ENCODE assay signal across 15 cellular contexts in the genomic region with DNA sequence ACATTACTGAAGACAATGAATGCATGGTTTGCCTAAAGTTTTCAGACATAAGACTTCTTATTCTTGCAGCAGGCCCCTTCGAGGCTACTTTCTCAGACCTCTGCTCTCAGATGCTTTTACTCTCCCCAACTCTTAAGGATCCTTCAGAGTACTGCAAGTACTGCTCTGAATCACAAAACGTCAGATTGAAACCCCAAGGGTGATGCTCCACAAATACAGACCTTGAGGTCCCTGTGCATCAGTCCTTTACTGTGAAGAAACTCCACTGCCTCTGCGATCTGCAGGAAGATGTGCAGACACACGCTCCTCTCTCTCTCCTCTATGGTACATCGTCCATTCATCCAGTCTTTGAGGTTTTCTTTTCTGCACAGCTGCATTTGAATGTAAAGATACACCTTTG. TPM values are rescaled to one million over a fixed set of nuclear protein-coding genes. Genes with fewer than 3 reads are reported as not detected.
DNase-seq lines count a peak whose midpoint lies in the region; ATAC-seq, FAIRE-seq and TF ChIP-seq lines count a peak whose summit lies in the region.
"Had no signal": no experiment of that assay in that cellular context is flagged by ENCODE, and none has a peak within 500 bp of the region (broad histone marks: within the 10 kb centered on the region; RNA-seq: fewer than 3 reads in every experiment).

No MANE protein-coding gene starts in this region.

- no peaks in the 10 kb centered on the region for H3F3A ChIP-seq in PC-3 (ENCODE audit: low read length, unreplicated experiment)

- H3K4me2 ChIP-seq in PC-3 (ENCODE audit: low read length): no peak overlapping the region

- H3K4me3 ChIP-seq in PC-3 (ENCODE audit: low read length) (no peak overlapping the region), right lobe of liver (no peak overlapping the region)
- H3K4me3 ChIP-seq: SJCRH30, transverse colon had no signal

- POLR2A ChIA-PET in PC-3 (lab: Charles Lee; ENCODE audit: unreplicated experiment): no interaction called here

- no peaks in the 10 kb centered on the region for H3K9me2 ChIP-seq in PC-3 (replicated peaks; ENCODE audit: low read length)

- H3K79me2 ChIP-seq in PC-3 (ENCODE audit: low read length): no peaks in the 10 kb centered on the region

- WGBS in right lobe of liver (ENCODE audit: insufficient coverage, low coverage, low lambda C conversion rate, missing lambda C conversion rate): 73% methylated on average over 5 of the region's 5 CpGs

- H3K9ac ChIP-seq in PC-3 (ENCODE audit: low read length): no peak overlapping the region

- DNase-seq in GM12891 (ENCODE audit: insufficient read length, low spot score) (no peak), PC-3 (no peak), right lobe of liver (no peak), foreskin keratinocyte (no peak), NCI-H510A (lab: John Stamatoyannopoulos, UW) (no peak)
- DNase-seq: activated naive CD4-positive, alpha-beta T cell; kidney; NCI-H1105 treated with DMSO at 0.1 percent for 48 hours; NCI-H748 treated with DMSO at 0.1 percent for 48 hours; SJCRH30; transverse colon had no signal

- H2AFZ ChIP-seq in PC-3 (ENCODE audit: low read length): no peak overlapping the region

- no peaks in the 10 kb centered on the region for H3K27me3 ChIP-seq in PC-3 (ENCODE audit: low read length)
- H3K27me3 ChIP-seq in right lobe of liver: no peaks in the 10 kb centered on the region
- H3K27me3 ChIP-seq in foreskin keratinocyte: no peaks in the 10 kb centered on the region
- H3K27me3 ChIP-seq: SJCRH30, transverse colon had no signal

- FAIRE-seq in GM12891 (lab: Jason Lieb, UNC): peak; percentile 57
- FAIRE-seq: kidney had no signal

- no peak overlapping the region for H3K27ac ChIP-seq in PC-3 (ENCODE audit: low read length)
- H3K27ac ChIP-seq in right lobe of liver: no peak overlapping the region
- H3K27ac ChIP-seq in foreskin keratinocyte: no peak overlapping the region
- H3K27ac ChIP-seq: SJCRH30, transverse colon had no signal

- TF ChIP-seq CTCF in PC-3 (conservative IDR thresholded peaks at IDR 0.05; ENCODE audit: low read depth, low read length): no peak
- no peak for TF ChIP-seq CTCF in right lobe of liver (IDR thresholded peaks at IDR 0.05)
- no peak for TF ChIP-seq CTCF in foreskin keratinocyte (conservative IDR thresholded peaks at IDR 0.05)

- H3K9me3 ChIP-seq in PC-3 (ENCODE audit: low read length): no peaks in the 10 kb centered on the region
- no peaks in the 10 kb centered on the region for H3K9me3 ChIP-seq in right lobe of liver
- H3K9me3 ChIP-seq: SJCRH30, transverse colon had no signal

- TF ChIP-seq POLR2A in GM12891 (IDR thresholded peaks at IDR 0.05; ENCODE audit: low read depth, low read length) (no peak), right lobe of liver (IDR thresholded peaks at IDR 0.05) (no peak)

- ATAC-seq in GM19035 (IDR thresholded peaks at IDR 0.05; ENCODE audit: unreplicated experiment) (peak; percentile 72), HG02678 (IDR thresholded peaks at IDR 0.05; ENCODE audit: unreplicated experiment) (peak; percentile 60), HG03520 (IDR thresholded peaks at IDR 0.05; ENCODE audit: unreplicated experiment) (peak; percentile 81), PC-3 (no peak), right lobe of liver (no peak), foreskin keratinocyte (no peak)
- ATAC-seq: WTC11 had no signal

- H3K36me3 ChIP-seq in PC-3 (ENCODE audit: low read depth, low read length) (peaks cover 30% of the 10 kb centered on the region), right lobe of liver (peaks cover 0 to 59% (median 18%) of the 10 kb centered on the region in 4 donors)

- intact Hi-C loops in PC-3 (cut with micrococcal nuclease) (no loop called here), right lobe of liver (cut with DNase I) (no loop called here)

- BruUV-seq in PC-3 (replicated peaks; lab: Mats Ljungman, UMichigan): no TSS peak

- CTCF ChIA-PET in PC-3 (lab: Charles Lee): no interaction called here

- no peaks in the 10 kb centered on the region for H4K20me1 ChIP-seq in PC-3 (ENCODE audit: low read length)

- H3K4me1 ChIP-seq in PC-3 (ENCODE audit: insufficient read depth, low read length): no peaks in the 10 kb centered on the region
- H3K4me1 ChIP-seq in right lobe of liver: no peaks in the 10 kb centered on the region
- no peaks in the 10 kb centered on the region for H3K4me1 ChIP-seq in foreskin keratinocyte
- H3K4me1 ChIP-seq: SJCRH30, transverse colon had no signal

TF ChIP-seq in GM12891, 5 proteins besides CTCF, POLR2A, EP300 and RAD21:
- no peak for TF ChIP-seq PAX5 (IDR thresholded peaks at IDR 0.05; ENCODE audit: insufficient read depth, low read length, severe bottlenecking)
- no peak for TF ChIP-seq POU2F2 (IDR thresholded peaks at IDR 0.05; ENCODE audit: low read depth, low read length)
- no peak for TF ChIP-seq POLR2AphosphoS5 (IDR thresholded peaks at IDR 0.05; ENCODE audit: low read depth, low read length)
- no peak for TF ChIP-seq SPI1 (IDR thresholded peaks at IDR 0.05; ENCODE audit: low read depth, low read length)
- no peak for TF ChIP-seq TAF1 (IDR thresholded peaks at IDR 0.05; ENCODE audit: low read depth, low read length)

RNA-seq across cellular contexts. Expression of a gene that starts 52.8 kb away (rescaled TPM):
- 16.4 TPM for polyA plus RNA-seq in GM12891 (2012; ENCODE audit: low read depth, missing spikeins)
- total RNA-seq in PC-3 (2014; rRNA removed): 10.7 and 16.2 TPM in 2 replicates
- 10 to 100 TPM in 4 of 6 experiments, 1 to 10 TPM in 2; 7.0 to 19.1 (median 11.1) TPM for total RNA-seq in right lobe of liver
- 16.6 and 17.8 TPM in 2 replicates for total RNA-seq in foreskin keratinocyte
- 3.4 and 3.9 TPM in 2 replicates for polyA plus RNA-seq in foreskin keratinocyte

Comparison
In these comparisons a context has a peak if more than half of its experiments do, and no peak if none do; other contexts are left out.
1. ATAC-seq: peak in GM19035 (single experiment), HG02678 (single experiment) and HG03520 (single experiment); none in PC-3 (single experiment), right lobe of liver (0 of 4) and foreskin keratinocyte (single experiment).